9 cellular contexts compared by ENCODE assay signal in the genomic region with DNA sequence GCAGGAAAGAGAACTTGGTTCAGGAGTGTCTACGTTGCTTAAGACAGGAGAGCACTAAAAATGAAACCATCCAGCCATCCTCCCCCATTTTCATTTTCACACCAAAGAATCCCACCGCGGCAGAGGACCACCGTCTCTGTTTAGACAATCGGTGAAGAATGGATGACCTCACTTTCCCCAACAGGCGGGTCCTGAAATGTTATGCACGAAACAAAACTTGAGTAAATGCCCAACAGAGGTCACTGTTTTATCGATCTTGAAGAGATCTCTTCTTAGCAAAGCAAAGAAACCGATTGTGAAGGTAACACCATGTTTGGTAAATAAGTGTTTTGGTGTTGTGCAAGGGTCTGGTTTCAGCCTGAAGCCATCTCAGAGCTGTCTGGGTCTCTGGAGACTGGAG. TPM values are rescaled to one million over a fixed set of nuclear protein-coding genes. Genes with fewer than 3 reads are reported as not detected.
DNase-seq lines count a peak whose midpoint lies in the region; ATAC-seq and TF ChIP-seq lines count a peak whose summit lies in the region.
"Had no signal": no experiment of that assay in that cellular context is flagged by ENCODE, and none has a peak within 500 bp of the region (broad histone marks: within the 10 kb centered on the region; RNA-seq: fewer than 3 reads in every experiment).

No MANE protein-coding gene starts in this region.

- peak; percentile 28 for TF ChIP-seq CTCF in foreskin keratinocyte (conservative IDR thresholded peaks at IDR 0.05)

- peaks cover 0 to 25% (median 10%) of the 10 kb centered on the region in 5 donors for H3K27me3 Mint-ChIP-seq in naive thymus-derived CD8-positive, alpha-beta T cell
- H3K27me3 Mint-ChIP-seq in effector memory CD8-positive, alpha-beta T cell = peaks cover 49 to 50% of the 10 kb centered on the region in 2 donors

- H3K27me3 ChIP-seq in BLaER1 (peaks cover 8% of the 10 kb centered on the region), GM23248 (replicated peaks; ENCODE audit: insufficient read depth) (no peaks in the 10 kb centered on the region), foreskin keratinocyte (no peaks in the 10 kb centered on the region)
- H3K27me3 ChIP-seq: uterus had no signal

- H4K20me1 ChIP-seq in BLaER1 (no peaks in the 10 kb centered on the region), GM23248 (ENCODE audit: insufficient read depth) (no peaks in the 10 kb centered on the region)

- in situ Hi-C loops in GM23248 (cut with MboI) = loop anchor here (5.0 to 10.0 kb wide), 2 partner anchors 153 to 329 kb away; no protein-coding TSS in a partner anchor

- peak overlapping the region in 2 of 10 donors; percentile 16 to 67 for H3K4me3 Mint-ChIP-seq in naive thymus-derived CD8-positive, alpha-beta T cell
- peak overlapping the region in 1 of 2 donors; percentile 62 for H3K4me3 Mint-ChIP-seq in effector memory CD8-positive, alpha-beta T cell

- H3K9me3 ChIP-seq in BLaER1 (no peaks in the 10 kb centered on the region), GM23248 (ENCODE audit: low read depth) (no peaks in the 10 kb centered on the region)
- H3K9me3 ChIP-seq: uterus had no signal

- H3K27ac Mint-ChIP-seq in naive thymus-derived CD8-positive, alpha-beta T cell = no peak overlapping the region
- H3K27ac Mint-ChIP-seq in effector memory CD8-positive, alpha-beta T cell = no peak overlapping the region

- H3K36me3 ChIP-seq in BLaER1 (no peaks in the 10 kb centered on the region), GM23248 (ENCODE audit: low read depth) (peaks cover 20% of the 10 kb centered on the region; the same call in 1 of the 2 replicates)
- H3K36me3 ChIP-seq: uterus had no signal

- ATAC-seq in foreskin keratinocyte = no peak
- no peak for ATAC-seq in naive thymus-derived CD8-positive, alpha-beta T cell
- no peak for ATAC-seq in effector memory CD8-positive, alpha-beta T cell (replicated peaks)

- H3K4me3 ChIP-seq in BLaER1 = no peak overlapping the region
- H3K4me3 ChIP-seq in GM23248 = no peak overlapping the region
- H3K4me3 ChIP-seq: uterus had no signal

- peaks cover 52% of the 10 kb centered on the region for H3F3A ChIP-seq in GM23248 (ENCODE audit: insufficient read depth)

- H3K9me3 Mint-ChIP-seq in naive thymus-derived CD8-positive, alpha-beta T cell = no peaks in the 10 kb centered on the region
- no peaks in the 10 kb centered on the region for H3K9me3 Mint-ChIP-seq in effector memory CD8-positive, alpha-beta T cell

- peak; percentile 59 for DNase-seq in GM23248
- peak; percentile 61 for DNase-seq in RPMI8226
- no peak for DNase-seq in foreskin keratinocyte
- DNase-seq in stimulated activated CD4-positive, alpha-beta T cell treated with anti-CD3 and anti-CD28 coated beads, Interleukin-4, amount 100 ng/mL, for 24 hours = no peak
- DNase-seq in naive thymus-derived CD8-positive, alpha-beta T cell = no peak
- no peak for DNase-seq in hippocampal formation (lab: John Stamatoyannopoulos, UW)
- no peak for DNase-seq in effector memory CD8-positive, alpha-beta T cell

- peaks cover 4 to 53% (median 22%) of the 10 kb centered on the region in 4 donors for H3K4me1 Mint-ChIP-seq in naive thymus-derived CD8-positive, alpha-beta T cell
- peaks cover 8 to 14% of the 10 kb centered on the region in 2 donors for H3K4me1 Mint-ChIP-seq in effector memory CD8-positive, alpha-beta T cell (ENCODE audit: low read depth in 2 of 2)

- H3K4me2 ChIP-seq in BLaER1 = peak overlapping the region; percentile 63
- H3K4me2 ChIP-seq in GM23248 (ENCODE audit: unreplicated experiment) = no peak overlapping the region

- WGBS in GM23248 (ENCODE audit: low coverage in 1 of 2, low lambda C conversion rate in 2 of 2, missing lambda C conversion rate in 2 of 2), 2 experiments = 41 to 46% methylated on average over 9 of the region's 9 CpGs

- H3K79me2 ChIP-seq in GM23248 (ENCODE audit: insufficient read depth) = peaks cover 23% of the 10 kb centered on the region

- H3K4me1 ChIP-seq in BLaER1 (peaks cover 30% of the 10 kb centered on the region), GM23248 (ENCODE audit: insufficient read depth) (peaks cover 53% of the 10 kb centered on the region), foreskin keratinocyte (no peaks in the 10 kb centered on the region)

- H2AFZ ChIP-seq in GM23248 = 0 out of 2 replicates have a peak overlapping the region, but pooled peaks have one; percentile 2

- POLR2A ChIA-PET in naive thymus-derived CD8-positive, alpha-beta T cell (lab: Charles Lee) = interaction anchor here (1.2 kb wide), 1 partner anchor 25 kb away, joined by 3 read pairs; no protein-coding TSS in a partner anchor

- H3K9ac ChIP-seq in BLaER1 = no peak overlapping the region
- peak overlapping the region; percentile 89 for H3K9ac ChIP-seq in GM23248

- no peaks in the 10 kb centered on the region for H3K36me3 Mint-ChIP-seq in naive thymus-derived CD8-positive, alpha-beta T cell
- no peaks in the 10 kb centered on the region for H3K36me3 Mint-ChIP-seq in effector memory CD8-positive, alpha-beta T cell (ENCODE audit: insufficient read depth)

- H3K27ac ChIP-seq in BLaER1 (no peak overlapping the region), GM23248 (peak overlapping the region; percentile 94; the same call in 1 of the 2 replicates), foreskin keratinocyte (peak overlapping the region; percentile 78)

- H3K9me2 ChIP-seq in GM23248 (ENCODE audit: insufficient read depth) = no peaks in the 10 kb centered on the region

RNA-seq across cellular contexts. Expression of gene IL6, which starts 1.4 kb away (rescaled TPM):
- 15.3 and 18.7 TPM in 2 replicates for total RNA-seq in GM23248 (2014; rRNA removed; shearing (Covaris generic))
- 29.0 and 30.6 TPM in 2 replicates for polyA plus RNA-seq in GM23248 (2016; fragmentation: Nextera tagmentation; extraction: Ambion mirVana)
- 0.28 TPM in 1 of 2 replicates, not detected in the other for total RNA-seq in foreskin keratinocyte
- polyA plus RNA-seq in foreskin keratinocyte = 0.07 TPM in 1 of 2 replicates, not detected in the other
- not detected for total RNA-seq in naive thymus-derived CD8-positive, alpha-beta T cell
- polyA plus RNA-seq in naive thymus-derived CD8-positive, alpha-beta T cell = not detected

Comparison
In these comparisons a context has a peak if more than half of its experiments do, and no peak if none do; other contexts are left out.
1. DNase-seq: peak in GM23248 (single experiment) and RPMI8226 (single experiment); none in foreskin keratinocyte (0 of 2), stimulated activated CD4-positive, alpha-beta T cell treated with anti-CD3 and anti-CD28 coated beads, Interleukin-4, amount 100 ng/mL, for 24 hours (single experiment), naive thymus-derived CD8-positive, alpha-beta T cell (0 of 10), hippocampal formation (0 of 2) and effector memory CD8-positive, alpha-beta T cell (0 of 3).
2. RNA of gene IL6, which starts 1.4 kb away (total RNA-seq): 15.3 to 18.7 TPM in GM23248; 0.28 TPM in foreskin keratinocyte and not detected in naive thymus-derived CD8-positive, alpha-beta T cell; every median in the first group is over 10 times any median in the second.